ENCODE assay signal across 8 cellular contexts in the genomic region with DNA sequence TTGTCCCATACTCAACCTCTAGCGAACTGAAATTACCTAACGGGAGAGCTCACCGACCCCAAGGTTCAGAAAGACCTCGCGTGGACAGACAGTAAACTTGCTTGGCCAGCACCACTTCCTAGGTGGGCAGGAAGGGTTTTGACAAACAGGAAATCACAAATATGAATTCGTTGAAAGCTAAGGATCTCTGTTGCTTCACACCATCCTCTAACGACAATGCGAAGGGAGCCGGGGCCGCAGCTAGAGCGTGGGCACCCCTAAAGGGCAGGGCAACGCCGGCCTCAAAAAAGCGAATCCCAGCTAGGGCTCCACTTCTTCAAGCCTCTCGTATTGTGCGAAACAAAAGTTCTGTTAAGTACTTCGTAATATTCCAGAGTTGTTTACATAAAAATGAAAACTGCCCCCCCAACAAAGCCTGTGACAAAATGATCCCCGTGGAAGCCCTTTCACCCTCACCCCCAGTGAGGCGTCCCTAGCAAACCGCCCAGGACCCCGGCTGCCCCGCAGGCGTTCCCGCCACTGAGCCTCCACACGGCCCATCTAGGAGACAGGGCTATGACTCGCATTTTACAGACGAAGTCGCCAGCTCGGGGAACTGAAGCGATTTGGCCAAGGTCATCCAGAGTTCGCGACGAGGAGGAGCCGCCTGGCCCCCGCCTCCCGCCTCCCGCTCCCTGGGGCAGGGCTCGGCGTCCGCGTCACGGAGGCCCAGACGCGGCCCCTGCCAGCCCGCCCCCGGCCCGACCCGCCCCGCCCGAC. TPM values are rescaled to one million over a fixed set of nuclear protein-coding genes. Genes with fewer than 3 reads are reported as not detected.
DNase-seq lines count a peak whose midpoint lies in the region; ATAC-seq and TF ChIP-seq lines count a peak whose summit lies in the region.

No MANE protein-coding gene starts in this region.

- under 1% methylated on average over 26 of the region's 50 CpGs for WGBS in right lobe of liver (ENCODE audit: insufficient coverage, low coverage, low lambda C conversion rate, missing lambda C conversion rate)

- peaks cover 0 to 2% (median 0%) of the 10 kb centered on the region in 4 donors for H3K9me3 ChIP-seq in right lobe of liver

- peak overlapping the region; percentile 92 for H3K27ac Mint-ChIP-seq in dendritic cell treated with granulocyte-macrophage colony-stimulating factor and Interleukin-4, amounts not matched to agents 40 ng/mL and 50 ng/mL, for 4 days

- TF ChIP-seq POLR2A in right lobe of liver (IDR thresholded peaks at IDR 0.05) = no peak

- no peak for TF ChIP-seq CTCF in right lobe of liver (IDR thresholded peaks at IDR 0.05)

- no peaks in the 10 kb centered on the region for H3K9me3 Mint-ChIP-seq in dendritic cell treated with granulocyte-macrophage colony-stimulating factor and Interleukin-4, amounts not matched to agents 40 ng/mL and 50 ng/mL, for 4 days

- no peaks in the 10 kb centered on the region for H3K27me3 ChIP-seq in right lobe of liver

- H3K4me3 Mint-ChIP-seq in dendritic cell treated with granulocyte-macrophage colony-stimulating factor and Interleukin-4, amounts not matched to agents 40 ng/mL and 50 ng/mL, for 4 days = peak overlapping the region; percentile 91

- ATAC-seq in HG02973 (IDR thresholded peaks at IDR 0.05; ENCODE audit: unreplicated experiment) (peak; percentile 59), right lobe of liver (peak; percentile 88 to 93 (median 90))

- intact Hi-C loops in dendritic cell treated with granulocyte-macrophage colony-stimulating factor and Interleukin-4, amounts not matched to agents 40 ng/mL and 50 ng/mL, for 4 days (cut with micrococcal nuclease) = loop anchor here (1.0 to 5.0 kb wide), 3 partner anchors 15 to 125 kb away; a partner anchor contains a TSS
- intact Hi-C loops in right lobe of liver (cut with DNase I) = no loop called here

- peaks cover 0 to 5% (median 3%) of the 10 kb centered on the region in 4 donors for H3K4me1 ChIP-seq in right lobe of liver

- peaks cover 0 to 5% (median 1%) of the 10 kb centered on the region in 4 donors for H3K36me3 ChIP-seq in right lobe of liver

- H3K27ac ChIP-seq in right lobe of liver = peak overlapping the region; percentile 85 to 92 (median 90)

- peaks cover 2% of the 10 kb centered on the region for H3K27me3 Mint-ChIP-seq in dendritic cell treated with granulocyte-macrophage colony-stimulating factor and Interleukin-4, amounts not matched to agents 40 ng/mL and 50 ng/mL, for 4 days

- H3K4me1 Mint-ChIP-seq in dendritic cell treated with granulocyte-macrophage colony-stimulating factor and Interleukin-4, amounts not matched to agents 40 ng/mL and 50 ng/mL, for 4 days (ENCODE audit: low read depth) = peaks cover 34% of the 10 kb centered on the region

- H3K36me3 Mint-ChIP-seq in dendritic cell treated with granulocyte-macrophage colony-stimulating factor and Interleukin-4, amounts not matched to agents 40 ng/mL and 50 ng/mL, for 4 days (ENCODE audit: low read depth) = peaks cover 48% of the 10 kb centered on the region

- peak overlapping the region; percentile 68 to 72 (median 71) for H3K4me3 ChIP-seq in right lobe of liver

- peak; percentile 68 for DNase-seq in NK-92 treated with Interleukin-12 subunit alpha and Interleukin-12 subunit beta, amount 100 ng/mL, for 24 hours (lab: John Stamatoyannopoulos, UW)
- DNase-seq in NK-92 (lab: John Stamatoyannopoulos, UW; ENCODE audit: unreplicated experiment) = no peak
- DNase-seq in NCI-H2227 treated with DMSO at 0.1 percent for 48 hours (lab: John Stamatoyannopoulos, UW) = peak; percentile 71
- peak; percentile 77 for DNase-seq in activated CD4-positive, alpha-beta T cell treated with anti-CD3 and anti-CD28 coated beads, Interleukin-2, amount 50 U/mL, for 1 hour
- DNase-seq in right lobe of liver = peak; percentile 91 to 94 (median 93)
- DNase-seq in stimulated activated CD4-positive, alpha-beta T cell treated with anti-CD3 and anti-CD28 coated beads, Interleukin-4, amount 100 ng/mL, for 24 hours = peak; percentile 83

RNA-seq across cellular contexts. Expression of a gene that starts 0.5 kb away (rescaled TPM):
- total RNA-seq in right lobe of liver = 10 to 100 TPM; 17.3 to 29.3 (median 21.6) TPM

RNA-seq across cellular contexts. Expression of a gene that starts 5.0 kb away (rescaled TPM):
- not detected for total RNA-seq in right lobe of liver
